In genomic region chr19:56117376-56117884, GRCh38 we compare ENCODE assay signal across 1 cellular context.
TF ChIP-seq lines count a peak whose summit lies in the region.

No MANE protein-coding gene starts in this region.

TF ChIP-seq in GM23338, 12 proteins besides CTCF, POLR2A, EP300 and RAD21:
- no peak for TF ChIP-seq JUNB (IDR thresholded peaks at IDR 0.05; ENCODE audit: unreplicated experiment)
- no peak for TF ChIP-seq STAT1 (IDR thresholded peaks at IDR 0.05; ENCODE audit: unreplicated experiment)
- no peak for TF ChIP-seq REST (IDR thresholded peaks at IDR 0.05; ENCODE audit: unreplicated experiment)
